Comparison of ENCODE assay signal across 1 cellular context in the genomic region with DNA sequence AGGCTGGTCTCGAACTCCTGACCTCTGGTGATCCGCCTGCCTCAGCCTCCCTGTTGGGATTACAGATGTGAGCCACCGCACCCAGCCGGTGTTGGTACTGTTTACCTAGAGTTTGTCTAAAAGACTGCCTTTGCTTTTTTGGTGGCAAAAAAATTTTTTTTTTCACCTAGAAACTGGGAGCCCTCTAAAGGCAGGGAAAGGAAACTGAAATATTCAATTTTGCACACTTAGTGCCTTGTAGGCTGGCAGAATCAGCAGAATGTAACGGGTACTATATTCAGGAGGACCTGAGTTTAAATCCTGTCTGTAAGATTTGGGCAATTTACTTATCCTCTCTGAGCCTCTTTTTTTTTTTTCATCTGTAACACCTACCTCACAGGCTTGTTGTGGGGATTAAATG.
TF ChIP-seq lines count a peak whose summit lies in the region.

No MANE protein-coding gene starts in this region.

TF ChIP-seq in A549, 52 proteins besides CTCF, POLR2A, EP300 and RAD21 (continued from another document):
- TF ChIP-seq, protein P1, sequence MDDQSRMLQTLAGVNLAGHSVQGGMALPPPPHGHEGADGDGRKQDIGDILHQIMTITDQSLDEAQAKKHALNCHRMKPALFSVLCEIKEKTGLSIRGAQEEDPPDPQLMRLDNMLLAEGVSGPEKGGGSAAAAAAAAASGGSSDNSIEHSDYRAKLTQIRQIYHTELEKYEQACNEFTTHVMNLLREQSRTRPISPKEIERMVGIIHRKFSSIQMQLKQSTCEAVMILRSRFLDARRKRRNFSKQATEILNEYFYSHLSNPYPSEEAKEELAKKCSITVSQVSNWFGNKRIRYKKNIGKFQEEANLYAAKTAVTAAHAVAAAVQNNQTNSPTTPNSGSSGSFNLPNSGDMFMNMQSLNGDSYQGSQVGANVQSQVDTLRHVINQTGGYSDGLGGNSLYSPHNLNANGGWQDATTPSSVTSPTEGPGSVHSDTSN (IDR thresholded peaks at IDR 0.05), result no peak
- TF ChIP-seq FOXS1 (CRISPR knock-in tag; IDR thresholded peaks at IDR 0.05) (no peak), ESRRA (IDR thresholded peaks at IDR 0.05; ENCODE audit: borderline replicate concordance, low read length) (no peak), CBX2 (IDR thresholded peaks at IDR 0.05; ENCODE audit: borderline replicate concordance, low read depth) (no peak)
- TF ChIP-seq, protein P2, sequence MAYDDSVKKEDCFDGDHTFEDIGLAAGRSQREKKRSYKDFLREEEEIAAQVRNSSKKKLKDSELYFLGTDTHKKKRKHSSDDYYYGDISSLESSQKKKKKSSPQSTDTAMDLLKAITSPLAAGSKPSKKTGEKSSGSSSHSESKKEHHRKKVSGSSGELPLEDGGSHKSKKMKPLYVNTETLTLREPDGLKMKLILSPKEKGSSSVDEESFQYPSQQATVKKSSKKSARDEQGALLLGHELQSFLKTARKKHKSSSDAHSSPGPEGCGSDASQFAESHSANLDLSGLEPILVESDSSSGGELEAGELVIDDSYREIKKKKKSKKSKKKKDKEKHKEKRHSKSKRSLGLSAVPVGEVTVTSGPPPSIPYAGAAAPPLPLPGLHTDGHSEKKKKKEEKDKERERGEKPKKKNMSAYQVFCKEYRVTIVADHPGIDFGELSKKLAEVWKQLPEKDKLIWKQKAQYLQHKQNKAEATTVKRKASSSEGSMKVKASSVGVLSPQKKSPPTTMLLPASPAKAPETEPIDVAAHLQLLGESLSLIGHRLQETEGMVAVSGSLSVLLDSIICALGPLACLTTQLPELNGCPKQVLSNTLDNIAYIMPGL (CRISPR knock-in tag; IDR thresholded peaks at IDR 0.05; ENCODE audit: borderline replicate concordance), result no peak
